Comparison of ENCODE assay signal across 1 cellular context in genomic region chr3:39149059-39149455, GRCh38.
TF ChIP-seq lines count a peak whose summit lies in the region.

No MANE protein-coding gene starts in this region.

TF ChIP-seq in H1, 55 proteins besides CTCF, POLR2A, EP300 and RAD21:
- TF ChIP-seq RXRA (IDR thresholded peaks at IDR 0.05; ENCODE audit: insufficient read depth, low read depth, low read length), result no peak
- TF ChIP-seq CHD2 (IDR thresholded peaks at IDR 0.05; ENCODE audit: low read length), result no peak
- TF ChIP-seq CBX5 (IDR thresholded peaks at IDR 0.05; ENCODE audit: low read depth, low read length), result no peak
- TF ChIP-seq KDM4A (IDR thresholded peaks at IDR 0.05; ENCODE audit: low read depth, low read length, severe bottlenecking), result no peak
- no peak for TF ChIP-seq ATF2 (IDR thresholded peaks at IDR 0.05; ENCODE audit: low read length)
- no peak for TF ChIP-seq MAX (IDR thresholded peaks at IDR 0.05)
- no peak for TF ChIP-seq TAF7 (optimal IDR thresholded peaks at IDR 0.05; ENCODE audit: borderline replicate concordance, low read depth, low read length)
- no peak for TF ChIP-seq TAF1 (IDR thresholded peaks at IDR 0.05; ENCODE audit: low read depth, low read length)
- no peak for TF ChIP-seq SP4 (IDR thresholded peaks at IDR 0.05; ENCODE audit: low read length)
- no peak for TF ChIP-seq CREB1 (IDR thresholded peaks at IDR 0.05)
- TF ChIP-seq FOSL1 (IDR thresholded peaks at IDR 0.05; ENCODE audit: insufficient read depth, low read depth, low read length), result no peak
- no peak for TF ChIP-seq MAFK (IDR thresholded peaks at IDR 0.05; ENCODE audit: low read depth, low read length)
- no peak for TF ChIP-seq SRF (IDR thresholded peaks at IDR 0.05; ENCODE audit: low read depth, low read length)
- no peak for TF ChIP-seq GTF2F1 (IDR thresholded peaks at IDR 0.05; ENCODE audit: borderline replicate concordance, low read depth, low read length)
- no peak for TF ChIP-seq SIX5 (IDR thresholded peaks at IDR 0.05; ENCODE audit: low read depth, low read length)
- no peak for TF ChIP-seq SUZ12 (IDR thresholded peaks at IDR 0.05; ENCODE audit: low read length)
- TF ChIP-seq BRCA1 (IDR thresholded peaks at IDR 0.05; ENCODE audit: low read depth, low read length), result no peak
- no peak for TF ChIP-seq JUND (IDR thresholded peaks at IDR 0.05; ENCODE audit: low read length)
TF ChIP-seq in H1: peak in this region for 0.
